ENCODE assay signal across 26 cellular contexts in genomic region chr11:133504906-133505305, GRCh38. TPM values are rescaled to one million over a fixed set of nuclear protein-coding genes. Genes with fewer than 3 reads are reported as not detected.
"Had no signal": no experiment of that assay in that cellular context is flagged by ENCODE, and none has a peak within 500 bp of the region (broad histone marks: within the 10 kb centered on the region; RNA-seq: fewer than 3 reads in every experiment).

No MANE protein-coding gene starts in this region.

- H3K27me3 ChIP-seq: SJCRH30 had no signal

- H3K4me2 ChIP-seq: KMS-11 had no signal

- H3K4me3 ChIP-seq: SJCRH30 had no signal

- DNase-seq: IMR-90; Kasumi-1; MM.1S; NCI-H1092 treated with DMSO at 0.1 percent for 48 hours; NCI-H1436; NCI-H187; NCI-H2029; NCI-H2081 treated with DMSO at 0.1 percent for 48 hours; NCI-H2171; NCI-H226; NCI-H446; NCI-H510A; NCI-H524 treated with DMSO at 0.1 percent for 48 hours; NCI-H69; NCI-H774; NK-92 treated with Interleukin-12 subunit alpha and Interleukin-12 subunit beta, amount 100 ng/mL, for 24 hours; PC-3; SHP77 treated with DMSO at 0.1 percent for 48 hours; SJCRH30; SW 1271 had no signal

- ATAC-seq: HepG2, Panc1, PC-3, SK-N-SH treated with all-trans-retinoic acid at 6 μM for 48 hours had no signal

- H3K9ac ChIP-seq: KMS-11 had no signal

- H3K27ac ChIP-seq: KMS-11, RWPE1, SJCRH30 had no signal

- H3K4me1 ChIP-seq: SJCRH30 had no signal

- H3K36me3 ChIP-seq: SJCRH30 had no signal

- H3K9me3 ChIP-seq: SJCRH30 had no signal

RNA-seq across cellular contexts. Expression of gene OPCML, which starts 27.4 kb away (rescaled TPM):
- total RNA-seq: HepG2, OCI-LY7, PC-3, SJCRH30 had no signal
- polyA plus RNA-seq: HepG2 had no signal
